Comparison of ENCODE assay signal across 1 cellular context in the genomic region with DNA sequence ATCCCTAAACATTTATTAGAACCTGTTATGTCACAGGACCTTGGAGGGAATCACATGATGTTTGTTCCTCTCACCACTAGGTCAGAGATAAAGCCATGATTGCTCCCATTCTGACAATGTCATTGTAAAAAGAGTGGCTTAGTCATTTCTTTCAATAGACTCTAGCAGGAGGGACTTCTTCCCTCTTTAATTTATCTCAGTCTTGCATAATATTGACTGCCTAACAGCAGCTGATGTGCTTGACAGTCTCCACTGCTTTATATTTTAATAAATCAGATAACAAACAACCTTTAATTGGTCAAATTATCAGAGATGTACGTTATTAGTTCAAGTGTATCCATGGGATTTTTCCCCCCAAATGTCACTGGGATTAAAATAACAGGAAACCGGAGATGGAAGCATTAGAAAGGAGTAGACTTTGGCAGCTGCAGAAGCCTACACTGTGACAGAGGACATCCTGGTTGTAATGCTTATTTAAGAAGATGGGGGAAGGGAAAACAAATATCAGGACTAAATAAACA.
TF ChIP-seq lines count a peak whose summit lies in the region.

No MANE protein-coding gene starts in this region.

TF ChIP-seq in HEK293, 187 proteins besides CTCF, POLR2A, EP300 and RAD21 (continued from another document):
- TF ChIP-seq, protein P1, sequence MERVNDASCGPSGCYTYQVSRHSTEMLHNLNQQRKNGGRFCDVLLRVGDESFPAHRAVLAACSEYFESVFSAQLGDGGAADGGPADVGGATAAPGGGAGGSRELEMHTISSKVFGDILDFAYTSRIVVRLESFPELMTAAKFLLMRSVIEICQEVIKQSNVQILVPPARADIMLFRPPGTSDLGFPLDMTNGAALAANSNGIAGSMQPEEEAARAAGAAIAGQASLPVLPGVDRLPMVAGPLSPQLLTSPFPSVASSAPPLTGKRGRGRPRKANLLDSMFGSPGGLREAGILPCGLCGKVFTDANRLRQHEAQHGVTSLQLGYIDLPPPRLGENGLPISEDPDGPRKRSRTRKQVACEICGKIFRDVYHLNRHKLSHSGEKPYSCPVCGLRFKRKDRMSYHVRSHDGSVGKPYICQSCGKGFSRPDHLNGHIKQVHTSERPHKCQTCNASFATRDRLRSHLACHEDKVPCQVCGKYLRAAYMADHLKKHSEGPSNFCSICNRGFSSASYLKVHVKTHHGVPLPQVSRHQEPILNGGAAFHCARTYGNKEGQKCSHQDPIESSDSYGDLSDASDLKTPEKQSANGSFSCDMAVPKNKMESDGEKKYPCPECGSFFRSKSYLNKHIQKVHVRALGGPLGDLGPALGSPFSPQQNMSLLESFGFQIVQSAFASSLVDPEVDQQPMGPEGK (tag by site-specific recombination; IDR thresholded peaks at IDR 0.05): no peak
- TF ChIP-seq ZNF501 (tag by site-specific recombination; IDR thresholded peaks at IDR 0.05) (no peak), ZFP41 (tag by site-specific recombination; IDR thresholded peaks at IDR 0.05; ENCODE audit: borderline replicate concordance) (no peak), SCRT2 (tag by site-specific recombination; IDR thresholded peaks at IDR 0.05) (no peak; the same call in 1 of the 2 replicates), MYNN (tag by site-specific recombination; IDR thresholded peaks at IDR 0.05; ENCODE audit: borderline replicate concordance) (no peak), ZNF561 (tag by site-specific recombination; IDR thresholded peaks at IDR 0.05; ENCODE audit: borderline replicate concordance) (no peak), ZNF600 (tag by site-specific recombination; IDR thresholded peaks at IDR 0.05) (0 out of 2 replicates have a peak, but pooled peaks have one; percentile 16), ZNF266 (tag by site-specific recombination; IDR thresholded peaks at IDR 0.05; ENCODE audit: low read depth) (no peak), HOXC10 (CRISPR knock-in tag; IDR thresholded peaks at IDR 0.05) (no peak), ZNF768 (tag by site-specific recombination; IDR thresholded peaks at IDR 0.05) (no peak), ZNF629 (tag by site-specific recombination; IDR thresholded peaks at IDR 0.05) (peak; percentile 80), ZNF391 (tag by site-specific recombination; IDR thresholded peaks at IDR 0.05; ENCODE audit: borderline replicate concordance, low read depth) (no peak), FEZF1 (tag by site-specific recombination; IDR thresholded peaks at IDR 0.05) (no peak), IKZF3 (tag by site-specific recombination; IDR thresholded peaks at IDR 0.05) (peak; percentile 68), MEIS1 (CRISPR knock-in tag; IDR thresholded peaks at IDR 0.05; ENCODE audit: borderline replicate concordance) (no peak), ZNF585B (tag by site-specific recombination; IDR thresholded peaks at IDR 0.05) (no peak)
- TF ChIP-seq, protein P2, sequence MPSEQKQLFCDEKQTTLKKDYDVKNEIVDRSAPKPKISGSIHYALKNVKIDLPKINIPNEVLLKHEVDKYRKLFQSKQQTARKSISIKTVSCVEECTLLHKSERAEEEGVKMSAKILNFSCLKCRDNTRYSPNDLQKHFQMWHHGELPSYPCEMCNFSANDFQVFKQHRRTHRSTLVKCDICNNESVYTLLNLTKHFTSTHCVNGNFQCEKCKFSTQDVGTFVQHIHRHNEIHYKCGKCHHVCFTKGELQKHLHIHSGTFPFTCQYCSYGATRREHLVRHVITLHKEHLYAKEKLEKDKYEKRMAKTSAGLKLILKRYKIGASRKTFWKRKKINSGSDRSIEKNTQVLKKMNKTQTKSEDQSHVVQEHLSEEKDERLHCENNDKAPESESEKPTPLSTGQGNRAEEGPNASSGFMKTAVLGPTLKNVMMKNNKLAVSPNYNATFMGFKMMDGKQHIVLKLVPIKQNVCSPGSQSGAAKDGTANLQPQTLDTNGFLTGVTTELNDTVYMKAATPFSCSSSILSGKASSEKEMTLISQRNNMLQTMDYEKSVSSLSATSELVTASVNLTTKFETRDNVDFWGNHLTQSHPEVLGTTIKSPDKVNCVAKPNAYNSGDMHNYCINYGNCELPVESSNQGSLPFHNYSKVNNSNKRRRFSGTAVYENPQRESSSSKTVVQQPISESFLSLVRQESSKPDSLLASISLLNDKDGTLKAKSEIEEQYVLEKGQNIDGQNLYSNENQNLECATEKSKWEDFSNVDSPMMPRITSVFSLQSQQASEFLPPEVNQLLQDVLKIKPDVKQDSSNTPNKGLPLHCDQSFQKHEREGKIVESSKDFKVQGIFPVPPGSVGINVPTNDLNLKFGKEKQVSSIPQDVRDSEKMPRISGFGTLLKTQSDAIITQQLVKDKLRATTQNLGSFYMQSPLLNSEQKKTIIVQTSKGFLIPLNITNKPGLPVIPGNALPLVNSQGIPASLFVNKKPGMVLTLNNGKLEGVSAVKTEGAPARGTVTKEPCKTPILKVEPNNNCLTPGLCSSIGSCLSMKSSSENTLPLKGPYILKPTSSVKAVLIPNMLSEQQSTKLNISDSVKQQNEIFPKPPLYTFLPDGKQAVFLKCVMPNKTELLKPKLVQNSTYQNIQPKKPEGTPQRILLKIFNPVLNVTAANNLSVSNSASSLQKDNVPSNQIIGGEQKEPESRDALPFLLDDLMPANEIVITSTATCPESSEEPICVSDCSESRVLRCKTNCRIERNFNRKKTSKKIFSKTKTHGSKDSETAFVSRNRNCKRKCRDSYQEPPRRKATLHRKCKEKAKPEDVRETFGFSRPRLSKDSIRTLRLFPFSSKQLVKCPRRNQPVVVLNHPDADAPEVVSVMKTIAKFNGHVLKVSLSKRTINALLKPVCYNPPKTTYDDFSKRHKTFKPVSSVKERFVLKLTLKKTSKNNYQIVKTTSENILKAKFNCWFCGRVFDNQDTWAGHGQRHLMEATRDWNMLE (tag by site-specific recombination; conservative IDR thresholded peaks at IDR 0.05; ENCODE audit: low read depth): 0 out of 2 replicates have a peak, but pooled peaks have one; percentile 12
- TF ChIP-seq, protein P3, sequence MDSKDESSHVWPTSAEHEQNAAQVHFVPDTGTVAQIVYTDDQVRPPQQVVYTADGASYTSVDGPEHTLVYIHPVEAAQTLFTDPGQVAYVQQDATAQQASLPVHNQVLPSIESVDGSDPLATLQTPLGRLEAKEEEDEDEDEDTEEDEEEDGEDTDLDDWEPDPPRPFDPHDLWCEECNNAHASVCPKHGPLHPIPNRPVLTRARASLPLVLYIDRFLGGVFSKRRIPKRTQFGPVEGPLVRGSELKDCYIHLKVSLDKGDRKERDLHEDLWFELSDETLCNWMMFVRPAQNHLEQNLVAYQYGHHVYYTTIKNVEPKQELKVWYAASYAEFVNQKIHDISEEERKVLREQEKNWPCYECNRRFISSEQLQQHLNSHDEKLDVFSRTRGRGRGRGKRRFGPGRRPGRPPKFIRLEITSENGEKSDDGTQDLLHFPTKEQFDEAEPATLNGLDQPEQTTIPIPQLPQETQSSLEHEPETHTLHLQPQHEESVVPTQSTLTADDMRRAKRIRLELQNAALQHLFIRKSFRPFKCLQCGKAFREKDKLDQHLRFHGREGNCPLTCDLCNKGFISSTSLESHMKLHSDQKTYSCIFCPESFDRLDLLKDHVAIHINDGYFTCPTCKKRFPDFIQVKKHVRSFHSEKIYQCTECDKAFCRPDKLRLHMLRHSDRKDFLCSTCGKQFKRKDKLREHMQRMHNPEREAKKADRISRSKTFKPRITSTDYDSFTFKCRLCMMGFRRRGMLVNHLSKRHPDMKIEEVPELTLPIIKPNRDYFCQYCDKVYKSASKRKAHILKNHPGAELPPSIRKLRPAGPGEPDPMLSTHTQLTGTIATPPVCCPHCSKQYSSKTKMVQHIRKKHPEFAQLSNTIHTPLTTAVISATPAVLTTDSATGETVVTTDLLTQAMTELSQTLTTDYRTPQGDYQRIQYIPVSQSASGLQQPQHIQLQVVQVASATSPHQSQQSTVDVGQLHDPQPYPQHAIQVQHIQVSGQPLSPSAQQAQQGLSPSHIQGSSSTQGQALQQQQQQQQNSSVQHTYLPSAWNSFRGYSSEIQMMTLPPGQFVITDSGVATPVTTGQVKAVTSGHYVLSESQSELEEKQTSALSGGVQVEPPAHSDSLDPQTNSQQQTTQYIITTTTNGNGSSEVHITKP (tag by site-specific recombination; IDR thresholded peaks at IDR 0.05): no peak
